Comparison of ENCODE assay signal across 19 cellular contexts in genomic region chr6:14912226-14912625, GRCh38.
DNase-seq lines count a peak whose midpoint lies in the region; ATAC-seq and TF ChIP-seq lines count a peak whose summit lies in the region.
"Had no signal": no experiment of that assay in that cellular context is flagged by ENCODE, and none has a peak within 500 bp of the region (broad histone marks: within the 10 kb centered on the region; RNA-seq: fewer than 3 reads in every experiment).

No MANE protein-coding gene starts in this region.

- H3K9me3 Mint-ChIP-seq in activated naive CD4-positive, alpha-beta T cell treated with anti-CD3 and anti-CD28 coated beads for 36 hours = no peaks in the 10 kb centered on the region
- H3K9me3 Mint-ChIP-seq: CD4-positive, alpha-beta T cell; GM23338 had no signal

- peak; percentile 59 to 62 for ATAC-seq in right cardiac atrium
- ATAC-seq: A549, GM23338, Panc1 had no signal

- H3K4me2 ChIP-seq in PC-9 = no peak overlapping the region
- H3K4me2 ChIP-seq: A549, GM23338 had no signal

- DNase-seq in right cardiac atrium (peak in 1 of 3 donors; percentile 60), right atrium auricular region (ENCODE audit: low spot score) (no peak), choroid plexus epithelial cell (ENCODE audit: low read depth) (peak; percentile 5), mucosa of gallbladder (ENCODE audit: low spot score) (peak; percentile 25), T-helper 1 cell (no peak), PC-9 (no peak)
- DNase-seq in activated naive CD4-positive, alpha-beta T cell treated with anti-CD3 and anti-CD28 coated beads for 36 hours = no peak
- DNase-seq: CD4-positive, alpha-beta T cell; DMS79; GDM1; KG1; MM.1S; NCI-H1105; NCI-H187; NCI-H446; SHP77 treated with DMSO at 0.1 percent for 48 hours had no signal

- H3K36me3 ChIP-seq in right atrium auricular region (no peaks in the 10 kb centered on the region), PC-9 (ENCODE audit: low read depth) (no peaks in the 10 kb centered on the region)

- H3K4me1 Mint-ChIP-seq in activated naive CD4-positive, alpha-beta T cell treated with anti-CD3 and anti-CD28 coated beads for 36 hours (ENCODE audit: low read depth) = peaks cover 22% of the 10 kb centered on the region

- TF ChIP-seq CTCF in right atrium auricular region (IDR thresholded peaks at IDR 0.05) (no peak), choroid plexus epithelial cell (conservative IDR thresholded peaks at IDR 0.05; ENCODE audit: low read depth, low read length) (no peak), PC-9 (conservative IDR thresholded peaks at IDR 0.05) (no peak)

- H3F3A ChIP-seq in PC-9 (ENCODE audit: insufficient read depth, low read depth) = no peaks in the 10 kb centered on the region

- no peaks in the 10 kb centered on the region for H4K20me1 ChIP-seq in PC-9 (ENCODE audit: insufficient read depth)

- H3K27ac Mint-ChIP-seq in activated naive CD4-positive, alpha-beta T cell treated with anti-CD3 and anti-CD28 coated beads for 36 hours = no peak overlapping the region
- H3K27ac Mint-ChIP-seq: CD4-positive, alpha-beta T cell; GM23338 had no signal

- H3K27me3 ChIP-seq in right cardiac atrium (ENCODE audit: control insufficient read depth, insufficient read depth) = no peaks in the 10 kb centered on the region
- H3K27me3 ChIP-seq in right atrium auricular region = no peaks in the 10 kb centered on the region
- no peaks in the 10 kb centered on the region for H3K27me3 ChIP-seq in PC-9 (ENCODE audit: insufficient read depth, low read depth)

- H3K27ac ChIP-seq in right cardiac atrium (ENCODE audit: low read length) = no peak overlapping the region
- H3K27ac ChIP-seq in right atrium auricular region = no peak overlapping the region
- H3K27ac ChIP-seq in PC-9 = no peak overlapping the region
- H3K27ac ChIP-seq: A549 had no signal

- no peak overlapping the region for H2AFZ ChIP-seq in PC-9
- H2AFZ ChIP-seq: GM23338 had no signal

- H3K36me3 Mint-ChIP-seq in activated naive CD4-positive, alpha-beta T cell treated with anti-CD3 and anti-CD28 coated beads for 36 hours (ENCODE audit: low read depth) = no peaks in the 10 kb centered on the region

- intact Hi-C loops in right cardiac atrium (cut with DNase I) (no loop called here), PC-9 (cut with micrococcal nuclease; ENCODE audit: unreplicated experiment) (no loop called here)
- intact Hi-C loops in activated naive CD4-positive, alpha-beta T cell treated with anti-CD3 and anti-CD28 coated beads for 36 hours (cut with micrococcal nuclease) = no loop called here

- H3K27me3 Mint-ChIP-seq in activated naive CD4-positive, alpha-beta T cell treated with anti-CD3 and anti-CD28 coated beads for 36 hours (ENCODE audit: low read depth) = no peaks in the 10 kb centered on the region
- H3K27me3 Mint-ChIP-seq: CD4-positive, alpha-beta T cell had no signal

- H3K4me1 ChIP-seq in right cardiac atrium (ENCODE audit: control insufficient read depth, insufficient read depth, low read length) = no peaks in the 10 kb centered on the region
- H3K4me1 ChIP-seq in right atrium auricular region = no peaks in the 10 kb centered on the region
- peaks cover 6% of the 10 kb centered on the region; the same call in 1 of the 2 replicates for H3K4me1 ChIP-seq in PC-9 (replicated peaks; ENCODE audit: insufficient read depth)
- H3K4me1 ChIP-seq: A549 had no signal

- POLR2A ChIA-PET in PC-9 (lab: Charles Lee; ENCODE audit: unreplicated experiment) = no interaction called here

- 60% methylated on average over 10 of the region's 10 CpGs for WGBS in right cardiac atrium

- BruUV-seq in PC-9 (replicated peaks; lab: Mats Ljungman, UMichigan) = no TSS peak

- CTCF ChIA-PET in activated naive CD4-positive, alpha-beta T cell treated with anti-CD3 and anti-CD28 coated beads for 36 hours (lab: Charles Lee) = interaction anchor here (0.5 kb wide), 1 partner anchor 79 kb away, joined by 5 read pairs; no protein-coding TSS in a partner anchor
- CTCF ChIA-PET in PC-9 (lab: Charles Lee) = no interaction called here

- H3K9me3 ChIP-seq in right cardiac atrium (ENCODE audit: control insufficient read depth, low read length) (no peaks in the 10 kb centered on the region), right atrium auricular region (no peaks in the 10 kb centered on the region), PC-9 (ENCODE audit: insufficient read depth, low read depth) (no peaks in the 10 kb centered on the region)
- H3K9me3 ChIP-seq: A549 had no signal

- no peak overlapping the region for H3K4me3 Mint-ChIP-seq in activated naive CD4-positive, alpha-beta T cell treated with anti-CD3 and anti-CD28 coated beads for 36 hours
- H3K4me3 Mint-ChIP-seq: CD4-positive, alpha-beta T cell; GM23338 had no signal

- no peaks in the 10 kb centered on the region for H3K79me2 ChIP-seq in PC-9 (ENCODE audit: low read depth)

- no peak overlapping the region for H3K4me3 ChIP-seq in right cardiac atrium (ENCODE audit: low read length)
- no peak overlapping the region for H3K4me3 ChIP-seq in right atrium auricular region
- H3K4me3 ChIP-seq in choroid plexus epithelial cell (ENCODE audit: low read depth, low read length) = no peak overlapping the region
- H3K4me3 ChIP-seq in PC-9 = no peak overlapping the region
- H3K4me3 ChIP-seq: A549, GM23338 had no signal

- H3K9me2 ChIP-seq in PC-9 (ENCODE audit: insufficient read depth) = no peaks in the 10 kb centered on the region; the same call in 1 of the 2 replicates

Comparison
In these comparisons a context has a peak if more than half of its experiments do, and no peak if none do; other contexts are left out.
1. DNase-seq: peak in choroid plexus epithelial cell (single experiment) and mucosa of gallbladder (single experiment); none in right atrium auricular region (single experiment), T-helper 1 cell (0 of 5), activated naive CD4-positive, alpha-beta T cell treated with anti-CD3 and anti-CD28 coated beads for 36 hours (single experiment) and PC-9 (0 of 2).